In the genomic region with DNA sequence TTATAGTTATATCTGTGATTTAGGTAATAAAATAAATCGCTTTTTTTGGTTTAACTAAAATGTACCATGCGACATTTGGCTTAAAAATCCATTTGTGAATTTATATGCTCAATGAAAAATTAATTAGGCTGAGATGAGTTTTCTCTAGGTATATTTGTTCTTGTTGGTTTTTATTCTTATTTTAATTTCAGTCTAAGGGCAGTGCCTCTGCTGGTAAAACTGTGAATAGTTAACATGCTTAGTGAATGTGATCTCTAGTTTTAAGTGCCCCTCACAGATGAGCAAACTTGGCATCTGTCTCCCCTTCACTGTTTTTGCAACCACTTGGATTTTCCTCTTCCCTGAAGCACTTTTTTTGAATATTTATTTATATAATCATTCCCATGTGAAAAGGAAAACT, we compare ENCODE assay signal across 29 cellular contexts.
"Had no signal": no experiment of that assay in that cellular context is flagged by ENCODE, and none has a peak within 500 bp of the region (broad histone marks: within the 10 kb centered on the region; RNA-seq: fewer than 3 reads in every experiment).

No MANE protein-coding gene starts in this region.

- H3K27ac ChIP-seq: colonic mucosa, gastroesophageal sphincter, neutrophil, ovary, prostate gland, sigmoid colon, stomach, thyroid gland, upper lobe of left lung had no signal

- H3K4me3 ChIP-seq: colonic mucosa, gastroesophageal sphincter, ovary, prostate gland, sigmoid colon, stomach, thyroid gland, upper lobe of left lung had no signal

- H3K27ac Mint-ChIP-seq: activated B cell treated with CpG ODN at 0.5 μM for 24 hours; activated CD4-positive, alpha-beta T cell treated with anti-CD3 and anti-CD28 coated beads for 36 hours; activated naive CD8-positive, alpha-beta T cell; nephron; stimulated activated memory B cell treated with anti-CD40 and anti-IgM and Interleukin-4, amounts not matched to agents 10 μg/mL and 1 μg/mL and 100 μg/mL, for 72 hours had no signal

- ATAC-seq: activated CD4-positive, alpha-beta T cell treated with anti-CD3 and anti-CD28 coated beads for 36 hours; gastroesophageal sphincter; left cardiac atrium; left ventricle myocardium superior; stimulated activated memory B cell treated with anti-CD40 and anti-IgM and Interleukin-4, amounts not matched to agents 10 μg/mL and 1 μg/mL and 100 μg/mL, for 72 hours had no signal

- H3K4me1 ChIP-seq: colonic mucosa, gastroesophageal sphincter, prostate gland, sigmoid colon, stomach, thyroid gland, upper lobe of left lung had no signal

- H3K27me3 Mint-ChIP-seq: activated B cell treated with CpG ODN at 0.5 μM for 24 hours; activated CD4-positive, alpha-beta T cell treated with anti-CD3 and anti-CD28 coated beads for 36 hours; activated naive CD8-positive, alpha-beta T cell; stimulated activated memory B cell treated with anti-CD40 and anti-IgM and Interleukin-4, amounts not matched to agents 10 μg/mL and 1 μg/mL and 100 μg/mL, for 72 hours had no signal

- FAIRE-seq: keratinocyte, small intestine had no signal

- H3K4me1 Mint-ChIP-seq: activated B cell treated with CpG ODN at 0.5 μM for 24 hours; activated CD4-positive, alpha-beta T cell treated with anti-CD3 and anti-CD28 coated beads for 36 hours; nephron; stimulated activated memory B cell treated with anti-CD40 and anti-IgM and Interleukin-4, amounts not matched to agents 10 μg/mL and 1 μg/mL and 100 μg/mL, for 72 hours had no signal

- DNase-seq: activated B cell treated with CpG ODN at 0.5 μM for 24 hours; activated CD4-positive, alpha-beta T cell treated with anti-CD3 and anti-CD28 coated beads for 36 hours; activated CD4-positive, alpha-beta T cell treated with anti-CD3 and anti-CD28 coated beads, Interleukin-2, amount 50 U/mL, for 4 hours; activated effector memory CD4-positive, alpha-beta T cell treated with Interleukin-2 at 50 U/mL for 16 hours; activated naive CD4-positive, alpha-beta T cell treated with Interleukin-2 at 50 U/mL for 16 hours; activated T-cell treated with anti-CD3 and anti-CD28 coated beads for 4 hours; anterior cingulate cortex; colonic mucosa; effector CD8-positive, alpha-beta T cell; head of caudate nucleus; hippocampal formation; left cardiac atrium; left ventricle myocardium superior; ovary; sigmoid colon; small intestine; stimulated activated CD4-positive, alpha-beta T cell treated with anti-CD3 and anti-CD28 coated beads, Interleukin-4, amount 100 ng/mL, for 24 hours; stimulated activated CD8-positive, alpha-beta memory T cell treated with anti-CD3 and anti-CD28 coated beads, Interleukin-4, amount 100 ng/mL, for 48 hours; stomach; T-helper 2 cell; thyroid gland; upper lobe of left lung had no signal

- H3K9me3 ChIP-seq: colonic mucosa, gastroesophageal sphincter, neutrophil, ovary, prostate gland, sigmoid colon, stomach, thyroid gland, upper lobe of left lung had no signal

- H3K27me3 ChIP-seq: colonic mucosa, gastroesophageal sphincter, neutrophil, ovary, sigmoid colon, stomach, thyroid gland, upper lobe of left lung had no signal

- H3K9me3 Mint-ChIP-seq: nephron had no signal

- H3K4me3 Mint-ChIP-seq: activated B cell treated with CpG ODN at 0.5 μM for 24 hours; activated CD4-positive, alpha-beta T cell treated with anti-CD3 and anti-CD28 coated beads for 36 hours; activated naive CD8-positive, alpha-beta T cell; nephron; stimulated activated memory B cell treated with anti-CD40 and anti-IgM and Interleukin-4, amounts not matched to agents 10 μg/mL and 1 μg/mL and 100 μg/mL, for 72 hours had no signal

- H3K36me3 Mint-ChIP-seq: activated naive CD8-positive, alpha-beta T cell; stimulated activated memory B cell treated with anti-CD40 and anti-IgM and Interleukin-4, amounts not matched to agents 10 μg/mL and 1 μg/mL and 100 μg/mL, for 72 hours had no signal
